Comparison of ENCODE assay signal across 27 cellular contexts in the genomic region with DNA sequence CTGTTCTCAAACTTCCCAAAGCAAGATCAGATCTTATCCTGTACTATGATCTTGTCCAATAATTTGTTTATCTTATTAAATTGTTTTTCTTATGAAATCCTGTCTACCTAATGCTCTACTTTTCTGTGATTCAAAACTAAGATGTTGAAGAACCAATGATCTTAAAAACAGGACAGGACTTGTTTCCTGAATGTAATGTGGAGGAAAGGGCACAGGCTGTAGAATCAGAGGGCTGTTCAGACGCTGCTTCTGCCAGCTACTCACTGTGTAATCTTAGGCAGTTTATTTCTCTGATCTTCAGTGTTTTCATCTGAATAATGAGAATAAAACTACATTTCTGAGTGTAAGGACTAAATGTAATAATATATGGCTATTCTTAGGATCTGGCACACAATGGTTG. TPM values are rescaled to one million over a fixed set of nuclear protein-coding genes. Genes with fewer than 3 reads are reported as not detected.
"Had no signal": no experiment of that assay in that cellular context is flagged by ENCODE, and none has a peak within 500 bp of the region (broad histone marks: within the 10 kb centered on the region; RNA-seq: fewer than 3 reads in every experiment).

No MANE protein-coding gene starts in this region.

- H3K27me3 Mint-ChIP-seq: activated naive CD8-positive, alpha-beta T cell had no signal

- DNase-seq: activated CD4-positive, alpha-beta T cell treated with anti-CD3 and anti-CD28 coated beads for 48 hours; activated CD4-positive, alpha-beta T cell treated with anti-CD3 and anti-CD28 coated beads, Interleukin-2, amount 50 U/mL, for 4 hours; activated CD4-positive, CD25-positive, alpha-beta regulatory T cell treated with anti-CD3 and anti-CD28 coated beads, Interleukin-2, amount 50 U/mL, for 72 hours; activated CD8-positive, alpha-beta memory T cell treated with anti-CD3 and anti-CD28 coated beads, Interleukin-2, amount 50 U/mL, for 48 hours; activated CD8-positive, alpha-beta T cell treated with anti-CD3 and anti-CD28 coated beads, Interleukin-2, amount 10 ng/mL, durations not matched to agents 7 days and 5 days; activated effector memory CD4-positive, alpha-beta T cell treated with Interleukin-2 at 50 U/mL for 16 hours; activated naive CD4-positive, alpha-beta T cell treated with Interleukin-2 at 50 U/mL for 16 hours; activated T-cell treated with anti-CD3 and anti-CD28 coated beads, Interleukin-2, amount 50 U/mL, for 1 hour; brain microvascular endothelial cell; MM.1S; NCI-H1105; NCI-H1436; NCI-H1694 treated with DMSO at 0.1 percent for 48 hours; NCI-H2029 treated with DMSO at 0.1 percent for 48 hours; NCI-H345; NCI-H510A; NCI-H69; SIG-M5; T-helper 17 cell; T-helper 9 cell had no signal

- H3K9ac ChIP-seq: KMS-11 had no signal

- H3K27me3 ChIP-seq: brain microvascular endothelial cell had no signal

- H3K36me3 Mint-ChIP-seq: activated naive CD8-positive, alpha-beta T cell; IgD-negative memory B cell; WTC11 had no signal

- H3K27ac ChIP-seq: brain microvascular endothelial cell, KMS-11 had no signal

- H3K27ac Mint-ChIP-seq: activated CD8-positive, alpha-beta T cell treated with anti-CD3 and anti-CD28 coated beads, Interleukin-2, amount 10 ng/mL, durations not matched to agents 7 days and 5 days; activated naive CD8-positive, alpha-beta T cell; activated T-helper 1 cell treated with anti-CD3 and anti-CD28 coated beads, Interleukin-12 subunit alpha, Interleukin-12 subunit beta, Interleukin-2, Interleukin-4 antibody, amounts not matched to agents 30 ng/mL and 10 ng/mL and 1 ng/mL, durations not matched to agents 14 hours and 24 hours and 36 hours; IgD-negative memory B cell; T-helper 17 cell; WTC11 had no signal

- H3K36me3 ChIP-seq: brain microvascular endothelial cell had no signal

- H3K4me1 Mint-ChIP-seq: IgD-negative memory B cell, T-helper 17 cell, WTC11 had no signal

- H3K4me2 ChIP-seq: KMS-11 had no signal

- H3K4me3 Mint-ChIP-seq: activated CD8-positive, alpha-beta T cell treated with anti-CD3 and anti-CD28 coated beads, Interleukin-2, amount 10 ng/mL, durations not matched to agents 7 days and 5 days; activated naive CD8-positive, alpha-beta T cell; activated T-helper 1 cell treated with anti-CD3 and anti-CD28 coated beads, Interleukin-12 subunit alpha, Interleukin-12 subunit beta, Interleukin-2, Interleukin-4 antibody, amounts not matched to agents 30 ng/mL and 10 ng/mL and 1 ng/mL, durations not matched to agents 14 hours and 24 hours and 36 hours; IgD-negative memory B cell; T-helper 17 cell; WTC11 had no signal

- FAIRE-seq: RCC 7860 had no signal

- H3K9me3 Mint-ChIP-seq: activated T-helper 1 cell treated with anti-CD3 and anti-CD28 coated beads, Interleukin-12 subunit alpha, Interleukin-12 subunit beta, Interleukin-2, Interleukin-4 antibody, amounts not matched to agents 30 ng/mL and 10 ng/mL and 1 ng/mL, durations not matched to agents 14 hours and 24 hours and 36 hours; IgD-negative memory B cell had no signal

- ATAC-seq: activated CD8-positive, alpha-beta T cell treated with anti-CD3 and anti-CD28 coated beads, Interleukin-2, amount 10 ng/mL, durations not matched to agents 7 days and 5 days; T-helper 17 cell; WTC11 had no signal

RNA-seq across cellular contexts. Expression of a gene that starts 38.6 kb away (rescaled TPM):
- total RNA-seq: activated CD8-positive, alpha-beta T cell treated with anti-CD3 and anti-CD28 coated beads, Interleukin-2, amount 10 ng/mL, durations not matched to agents 7 days and 5 days; activated T-helper 1 cell treated with anti-CD3 and anti-CD28 coated beads, Interleukin-12 subunit alpha, Interleukin-12 subunit beta, Interleukin-2, Interleukin-4 antibody, amounts not matched to agents 30 ng/mL and 10 ng/mL and 1 ng/mL, durations not matched to agents 14 hours and 24 hours and 36 hours; cardiac septum; T-helper 17 cell had no signal
- polyA plus RNA-seq: IgD-negative memory B cell had no signal
